1 cellular context compared by ENCODE assay signal in the genomic region with DNA sequence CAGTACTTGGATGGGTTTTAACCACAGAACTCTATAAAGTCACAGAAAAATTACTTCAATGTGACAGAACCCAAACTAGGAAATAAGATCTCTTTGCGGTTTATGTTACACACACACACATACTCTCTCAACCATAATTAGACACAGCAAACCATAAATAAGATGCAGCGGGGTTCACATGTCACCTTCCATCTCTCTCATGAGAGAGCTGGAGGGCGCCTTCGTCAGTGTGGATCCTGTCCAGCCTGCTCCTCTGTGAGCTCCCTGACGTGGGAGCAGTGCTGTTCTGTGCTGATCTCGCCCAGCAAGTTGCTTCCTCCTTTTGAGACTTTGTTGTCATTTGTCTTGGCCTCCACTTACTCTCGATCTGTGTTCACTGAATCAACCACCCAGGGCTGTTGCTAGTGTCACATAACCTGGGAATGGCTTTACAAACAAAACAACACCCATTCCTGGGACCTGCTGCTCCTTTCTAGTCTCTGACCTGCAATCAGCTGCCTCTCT.
A peak's percentile ranks its signal among the peaks of the same experiment; 100 is the strongest.
TF ChIP-seq lines count a peak whose summit lies in the region.

No MANE protein-coding gene starts in this region.

TF ChIP-seq in GM12878, 131 proteins besides CTCF, POLR2A, EP300 and RAD21 (continued from another document and continues in another):
- TF ChIP-seq ZBTB40 (IDR thresholded peaks at IDR 0.05; ENCODE audit: borderline replicate concordance) (no peak), MXI1 (IDR thresholded peaks at IDR 0.05; ENCODE audit: low read depth, low read length) (no peak), MEF2A (IDR thresholded peaks at IDR 0.05; ENCODE audit: insufficient read depth, low read depth, low read length) (peak; percentile 85), IRF4 (IDR thresholded peaks at IDR 0.05; ENCODE audit: low read depth, low read length) (peak; percentile 55; the same call in 1 of the 2 replicates), ELK1 (IDR thresholded peaks at IDR 0.05; ENCODE audit: low read depth, low read length) (no peak), ESRRA (IDR thresholded peaks at IDR 0.05; ENCODE audit: low read length) (no peak), SMAD5 (IDR thresholded peaks at IDR 0.05; ENCODE audit: low read depth) (no peak), RELA (IDR thresholded peaks at IDR 0.05; ENCODE audit: borderline replicate concordance, partially characterized antibody) (no peak), ASH2L (IDR thresholded peaks at IDR 0.05; ENCODE audit: borderline replicate concordance, low read depth) (no peak), SMARCA5 (IDR thresholded peaks at IDR 0.05) (peak; percentile 42; the same call in 1 of the 2 replicates), YY1 (IDR thresholded peaks at IDR 0.05; ENCODE audit: low read depth, low read length) (0 out of 2 replicates have a peak, but pooled peaks have one; percentile 27), CHD4 (IDR thresholded peaks at IDR 0.05) (no peak), GATAD2B (conservative IDR thresholded peaks at IDR 0.05; ENCODE audit: low read depth) (no peak), KLF5 (IDR thresholded peaks at IDR 0.05; ENCODE audit: partially characterized antibody) (no peak), KDM1A (IDR thresholded peaks at IDR 0.05; ENCODE audit: borderline replicate concordance) (no peak), ZBED1 (IDR thresholded peaks at IDR 0.05; ENCODE audit: borderline replicate concordance) (no peak), SMC3 (IDR thresholded peaks at IDR 0.05; ENCODE audit: borderline replicate concordance, low read length) (no peak), STAT3 (IDR thresholded peaks at IDR 0.05; ENCODE audit: low read depth, low read length) (no peak), PBX3 (IDR thresholded peaks at IDR 0.05; ENCODE audit: insufficient replicate concordance, low read depth, low read length) (no peak), NR2C2 (IDR thresholded peaks at IDR 0.05; ENCODE audit: borderline replicate concordance, control insufficient read depth, insufficient read length, low read depth) (no peak), HDAC6 (IDR thresholded peaks at IDR 0.05; ENCODE audit: unreplicated experiment) (no peak), ZZZ3 (IDR thresholded peaks at IDR 0.05; ENCODE audit: control insufficient read depth, insufficient read length, low read depth) (no peak), SP1 (IDR thresholded peaks at IDR 0.05; ENCODE audit: low read depth, low read length) (no peak), RCOR1 (conservative IDR thresholded peaks at IDR 0.05; ENCODE audit: low read depth, low read length) (no peak), CREM (IDR thresholded peaks at IDR 0.05; ENCODE audit: low read depth) (peak; percentile 38; the same call in 1 of the 2 replicates), SREBF1 (IDR thresholded peaks at IDR 0.05; ENCODE audit: low read length) (no peak), KAT2A (conservative IDR thresholded peaks at IDR 0.05; ENCODE audit: control insufficient read depth, low read depth, low read length) (no peak), ZNF207 (IDR thresholded peaks at IDR 0.05; ENCODE audit: borderline replicate concordance) (no peak), SUPT20H (IDR thresholded peaks at IDR 0.05; ENCODE audit: borderline replicate concordance, control insufficient read depth, low read depth, low read length) (no peak)
- TF ChIP-seq, protein P1, sequence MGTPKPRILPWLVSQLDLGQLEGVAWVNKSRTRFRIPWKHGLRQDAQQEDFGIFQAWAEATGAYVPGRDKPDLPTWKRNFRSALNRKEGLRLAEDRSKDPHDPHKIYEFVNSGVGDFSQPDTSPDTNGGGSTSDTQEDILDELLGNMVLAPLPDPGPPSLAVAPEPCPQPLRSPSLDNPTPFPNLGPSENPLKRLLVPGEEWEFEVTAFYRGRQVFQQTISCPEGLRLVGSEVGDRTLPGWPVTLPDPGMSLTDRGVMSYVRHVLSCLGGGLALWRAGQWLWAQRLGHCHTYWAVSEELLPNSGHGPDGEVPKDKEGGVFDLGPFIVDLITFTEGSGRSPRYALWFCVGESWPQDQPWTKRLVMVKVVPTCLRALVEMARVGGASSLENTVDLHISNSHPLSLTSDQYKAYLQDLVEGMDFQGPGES (IDR thresholded peaks at IDR 0.05) = no peak
- TF ChIP-seq, protein P2, sequence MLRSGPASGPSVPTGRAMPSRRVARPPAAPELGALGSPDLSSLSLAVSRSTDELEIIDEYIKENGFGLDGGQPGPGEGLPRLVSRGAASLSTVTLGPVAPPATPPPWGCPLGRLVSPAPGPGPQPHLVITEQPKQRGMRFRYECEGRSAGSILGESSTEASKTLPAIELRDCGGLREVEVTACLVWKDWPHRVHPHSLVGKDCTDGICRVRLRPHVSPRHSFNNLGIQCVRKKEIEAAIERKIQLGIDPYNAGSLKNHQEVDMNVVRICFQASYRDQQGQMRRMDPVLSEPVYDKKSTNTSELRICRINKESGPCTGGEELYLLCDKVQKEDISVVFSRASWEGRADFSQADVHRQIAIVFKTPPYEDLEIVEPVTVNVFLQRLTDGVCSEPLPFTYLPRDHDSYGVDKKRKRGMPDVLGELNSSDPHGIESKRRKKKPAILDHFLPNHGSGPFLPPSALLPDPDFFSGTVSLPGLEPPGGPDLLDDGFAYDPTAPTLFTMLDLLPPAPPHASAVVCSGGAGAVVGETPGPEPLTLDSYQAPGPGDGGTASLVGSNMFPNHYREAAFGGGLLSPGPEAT (IDR thresholded peaks at IDR 0.05; ENCODE audit: low read depth) = no peak; the same call in 1 of the 2 replicates
- TF ChIP-seq, protein P3, sequence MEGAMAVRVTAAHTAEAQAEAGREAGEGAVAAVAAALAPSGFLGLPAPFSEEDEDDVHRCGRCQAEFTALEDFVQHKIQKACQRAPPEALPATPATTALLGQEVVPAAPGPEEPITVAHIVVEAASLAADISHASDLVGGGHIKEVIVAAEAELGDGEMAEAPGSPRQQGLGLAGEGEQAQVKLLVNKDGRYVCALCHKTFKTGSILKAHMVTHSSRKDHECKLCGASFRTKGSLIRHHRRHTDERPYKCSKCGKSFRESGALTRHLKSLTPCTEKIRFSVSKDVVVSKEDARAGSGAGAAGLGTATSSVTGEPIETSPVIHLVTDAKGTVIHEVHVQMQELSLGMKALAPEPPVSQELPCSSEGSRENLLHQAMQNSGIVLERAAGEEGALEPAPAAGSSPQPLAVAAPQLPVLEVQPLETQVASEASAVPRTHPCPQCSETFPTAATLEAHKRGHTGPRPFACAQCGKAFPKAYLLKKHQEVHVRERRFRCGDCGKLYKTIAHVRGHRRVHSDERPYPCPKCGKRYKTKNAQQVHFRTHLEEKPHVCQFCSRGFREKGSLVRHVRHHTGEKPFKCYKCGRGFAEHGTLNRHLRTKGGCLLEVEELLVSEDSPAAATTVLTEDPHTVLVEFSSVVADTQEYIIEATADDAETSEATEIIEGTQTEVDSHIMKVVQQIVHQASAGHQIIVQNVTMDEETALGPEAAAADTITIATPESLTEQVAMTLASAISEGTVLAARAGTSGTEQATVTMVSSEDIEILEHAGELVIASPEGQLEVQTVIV (IDR thresholded peaks at IDR 0.05; ENCODE audit: borderline replicate concordance, partially characterized antibody) = no peak
- TF ChIP-seq, protein P4, sequence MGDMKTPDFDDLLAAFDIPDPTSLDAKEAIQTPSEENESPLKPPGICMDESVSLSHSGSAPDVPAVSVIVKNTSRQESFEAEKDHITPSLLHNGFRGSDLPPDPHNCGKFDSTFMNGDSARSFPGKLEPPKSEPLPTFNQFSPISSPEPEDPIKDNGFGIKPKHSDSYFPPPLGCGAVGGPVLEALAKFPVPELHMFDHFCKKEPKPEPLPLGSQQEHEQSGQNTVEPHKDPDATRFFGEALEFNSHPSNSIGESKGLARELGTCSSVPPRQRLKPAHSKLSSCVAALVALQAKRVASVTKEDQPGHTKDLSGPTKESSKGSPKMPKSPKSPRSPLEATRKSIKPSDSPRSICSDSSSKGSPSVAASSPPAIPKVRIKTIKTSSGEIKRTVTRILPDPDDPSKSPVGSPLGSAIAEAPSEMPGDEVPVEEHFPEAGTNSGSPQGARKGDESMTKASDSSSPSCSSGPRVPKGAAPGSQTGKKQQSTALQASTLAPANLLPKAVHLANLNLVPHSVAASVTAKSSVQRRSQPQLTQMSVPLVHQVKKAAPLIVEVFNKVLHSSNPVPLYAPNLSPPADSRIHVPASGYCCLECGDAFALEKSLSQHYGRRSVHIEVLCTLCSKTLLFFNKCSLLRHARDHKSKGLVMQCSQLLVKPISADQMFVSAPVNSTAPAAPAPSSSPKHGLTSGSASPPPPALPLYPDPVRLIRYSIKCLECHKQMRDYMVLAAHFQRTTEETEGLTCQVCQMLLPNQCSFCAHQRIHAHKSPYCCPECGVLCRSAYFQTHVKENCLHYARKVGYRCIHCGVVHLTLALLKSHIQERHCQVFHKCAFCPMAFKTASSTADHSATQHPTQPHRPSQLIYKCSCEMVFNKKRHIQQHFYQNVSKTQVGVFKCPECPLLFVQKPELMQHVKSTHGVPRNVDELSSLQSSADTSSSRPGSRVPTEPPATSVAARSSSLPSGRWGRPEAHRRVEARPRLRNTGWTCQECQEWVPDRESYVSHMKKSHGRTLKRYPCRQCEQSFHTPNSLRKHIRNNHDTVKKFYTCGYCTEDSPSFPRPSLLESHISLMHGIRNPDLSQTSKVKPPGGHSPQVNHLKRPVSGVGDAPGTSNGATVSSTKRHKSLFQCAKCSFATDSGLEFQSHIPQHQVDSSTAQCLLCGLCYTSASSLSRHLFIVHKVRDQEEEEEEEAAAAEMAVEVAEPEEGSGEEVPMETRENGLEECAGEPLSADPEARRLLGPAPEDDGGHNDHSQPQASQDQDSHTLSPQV (IDR thresholded peaks at IDR 0.05) = 0 out of 2 replicates have a peak, but pooled peaks have one; percentile 18
- TF ChIP-seq, protein P5, sequence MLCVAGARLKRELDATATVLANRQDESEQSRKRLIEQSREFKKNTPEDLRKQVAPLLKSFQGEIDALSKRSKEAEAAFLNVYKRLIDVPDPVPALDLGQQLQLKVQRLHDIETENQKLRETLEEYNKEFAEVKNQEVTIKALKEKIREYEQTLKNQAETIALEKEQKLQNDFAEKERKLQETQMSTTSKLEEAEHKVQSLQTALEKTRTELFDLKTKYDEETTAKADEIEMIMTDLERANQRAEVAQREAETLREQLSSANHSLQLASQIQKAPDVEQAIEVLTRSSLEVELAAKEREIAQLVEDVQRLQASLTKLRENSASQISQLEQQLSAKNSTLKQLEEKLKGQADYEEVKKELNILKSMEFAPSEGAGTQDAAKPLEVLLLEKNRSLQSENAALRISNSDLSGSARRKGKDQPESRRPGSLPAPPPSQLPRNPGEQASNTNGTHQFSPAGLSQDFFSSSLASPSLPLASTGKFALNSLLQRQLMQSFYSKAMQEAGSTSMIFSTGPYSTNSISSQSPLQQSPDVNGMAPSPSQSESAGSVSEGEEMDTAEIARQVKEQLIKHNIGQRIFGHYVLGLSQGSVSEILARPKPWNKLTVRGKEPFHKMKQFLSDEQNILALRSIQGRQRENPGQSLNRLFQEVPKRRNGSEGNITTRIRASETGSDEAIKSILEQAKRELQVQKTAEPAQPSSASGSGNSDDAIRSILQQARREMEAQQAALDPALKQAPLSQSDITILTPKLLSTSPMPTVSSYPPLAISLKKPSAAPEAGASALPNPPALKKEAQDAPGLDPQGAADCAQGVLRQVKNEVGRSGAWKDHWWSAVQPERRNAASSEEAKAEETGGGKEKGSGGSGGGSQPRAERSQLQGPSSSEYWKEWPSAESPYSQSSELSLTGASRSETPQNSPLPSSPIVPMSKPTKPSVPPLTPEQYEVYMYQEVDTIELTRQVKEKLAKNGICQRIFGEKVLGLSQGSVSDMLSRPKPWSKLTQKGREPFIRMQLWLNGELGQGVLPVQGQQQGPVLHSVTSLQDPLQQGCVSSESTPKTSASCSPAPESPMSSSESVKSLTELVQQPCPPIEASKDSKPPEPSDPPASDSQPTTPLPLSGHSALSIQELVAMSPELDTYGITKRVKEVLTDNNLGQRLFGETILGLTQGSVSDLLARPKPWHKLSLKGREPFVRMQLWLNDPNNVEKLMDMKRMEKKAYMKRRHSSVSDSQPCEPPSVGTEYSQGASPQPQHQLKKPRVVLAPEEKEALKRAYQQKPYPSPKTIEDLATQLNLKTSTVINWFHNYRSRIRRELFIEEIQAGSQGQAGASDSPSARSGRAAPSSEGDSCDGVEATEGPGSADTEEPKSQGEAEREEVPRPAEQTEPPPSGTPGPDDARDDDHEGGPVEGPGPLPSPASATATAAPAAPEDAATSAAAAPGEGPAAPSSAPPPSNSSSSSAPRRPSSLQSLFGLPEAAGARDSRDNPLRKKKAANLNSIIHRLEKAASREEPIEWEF (IDR thresholded peaks at IDR 0.05; ENCODE audit: insufficient replicate concordance, low read depth, low read length) = no peak
